Comparison of ENCODE assay signal across 8 cellular contexts in genomic region chr11:3840870-3841425, GRCh38. TPM values are rescaled to one million over a fixed set of nuclear protein-coding genes. Genes with fewer than 3 reads are reported as not detected.
DNase-seq lines count a peak whose midpoint lies in the region; ATAC-seq and TF ChIP-seq lines count a peak whose summit lies in the region.

Gene RHOG (minus strand): TSS chr11:3840959. CDS start chr11:3828138, 12,821 bp downstream.

- peak within 1 kb of the TSS; percentile 81 for H3K9ac ChIP-seq in muscle layer of colon (ENCODE audit: low read length)

- 1% methylated on average over 13 of the region's 42 CpGs for WGBS in esophagus muscularis mucosa

- no peaks in the 10 kb centered on the region for H3K36me3 Mint-ChIP-seq in type B pancreatic cell

- H3K4me1 ChIP-seq in esophagus muscularis mucosa, result peaks cover 37 to 54% (median 45%) of the 10 kb centered on the region in 4 donors
- peaks cover 40% of the 10 kb centered on the region for H3K4me1 ChIP-seq in muscle layer of colon (ENCODE audit: insufficient read depth, low read length)

- peak; percentile 82 for DNase-seq in Ammon's horn (ENCODE audit: low spot score)
- DNase-seq in NCI-H345 (lab: John Stamatoyannopoulos, UW), result peak; percentile 71
- DNase-seq in esophagus muscularis mucosa (ENCODE audit: extremely low spot score), result peak; percentile 95
- peak; percentile 78 for DNase-seq in type B pancreatic cell (ENCODE audit: extremely low spot score, unreplicated experiment)

- peak within 1 kb of the TSS; percentile 81 for H3K27ac Mint-ChIP-seq in type B pancreatic cell

- TF ChIP-seq EP300 in esophagus muscularis mucosa (IDR thresholded peaks at IDR 0.05), result no peak

- H3K27me3 ChIP-seq in esophagus muscularis mucosa (no peaks in the 10 kb centered on the region), muscle layer of colon (ENCODE audit: control insufficient read depth in 1 of 2, insufficient read depth in 2 of 2, low read length in 2 of 2) (no peaks in the 10 kb centered on the region)

- H3K4me3 ChIP-seq in esophagus muscularis mucosa, result peak within 1 kb of the TSS; percentile 89 to 99 (median 91)
- H3K4me3 ChIP-seq in muscle layer of colon (ENCODE audit: low read depth in 1 of 2, low read length in 2 of 2), result peak within 1 kb of the TSS; percentile 87 to 95

- H3K9me3 Mint-ChIP-seq in type B pancreatic cell, result no peaks in the 10 kb centered on the region

- no peak for TF ChIP-seq CTCF in esophagus muscularis mucosa (IDR thresholded peaks at IDR 0.05)
- TF ChIP-seq CTCF in type B pancreatic cell (conservative IDR thresholded peaks at IDR 0.05), result no peak

- peak within 1 kb of the TSS; percentile 90 for H3K4me3 Mint-ChIP-seq in type B pancreatic cell

- H3K36me3 ChIP-seq in esophagus muscularis mucosa (no peaks in the 10 kb centered on the region), muscle layer of colon (ENCODE audit: insufficient read depth, low read length) (no peaks in the 10 kb centered on the region)

- no peak for TF ChIP-seq POLR2A in esophagus muscularis mucosa (IDR thresholded peaks at IDR 0.05; ENCODE audit: low read depth)

- H3K27me3 Mint-ChIP-seq in type B pancreatic cell, result no peaks in the 10 kb centered on the region

- H3K9me3 ChIP-seq in esophagus muscularis mucosa (no peaks in the 10 kb centered on the region), muscle layer of colon (ENCODE audit: low read length) (no peaks in the 10 kb centered on the region)

- POLR2A ChIA-PET in activated CD8-positive, alpha-beta memory T cell treated with anti-CD3 and anti-CD28 coated beads for 36 hours (lab: Charles Lee), result interaction anchor here (0.6 to 2.7 kb wide), 15 partner anchors 9 to 254 kb away, joined by 3 to 63 read pairs (median 5); partner anchors contain the start of genes NUP98, RRM1 and STIM1

- peaks cover 25% of the 10 kb centered on the region for H3K4me1 Mint-ChIP-seq in type B pancreatic cell (ENCODE audit: unreplicated experiment)

- ATAC-seq in GM18520 (IDR thresholded peaks at IDR 0.05; ENCODE audit: unreplicated experiment) (peak; percentile 34), HG02981 (IDR thresholded peaks at IDR 0.05; ENCODE audit: unreplicated experiment) (peak; percentile 26)

- H3K27ac ChIP-seq in esophagus muscularis mucosa (replicated peaks in 1 of 4) (peak within 1 kb of the TSS; percentile 90 to 98 (median 98)), muscle layer of colon (ENCODE audit: low read depth, low read length) (peak within 1 kb of the TSS; percentile 93)

- CTCF ChIA-PET in activated CD8-positive, alpha-beta memory T cell treated with anti-CD3 and anti-CD28 coated beads for 36 hours (lab: Charles Lee), result interaction anchor here (0.5 to 7.2 kb wide), 17 partner anchors 9 to 346 kb away, joined by 3 to 74 read pairs (median 4); partner anchors contain the start of gene STIM1

- intact Hi-C loops in esophagus muscularis mucosa (cut with DNase I), result no loop called here

RNA-seq across cellular contexts. Expression of gene RHOG, which starts in this region (rescaled TPM):
- total RNA-seq in activated CD8-positive, alpha-beta memory T cell treated with anti-CD3 and anti-CD28 coated beads for 36 hours, result 100 to 1,000 TPM; 188 to 190 TPM
- total RNA-seq in esophagus muscularis mucosa, result 10 to 100 TPM; 53.6 to 75.5 (median 59.4) TPM
- total RNA-seq in type B pancreatic cell (ENCODE audit: low replicate concordance), result 30.8 and 42.9 TPM in 2 replicates

Comparison
In these comparisons a context has a peak if more than half of its experiments do, and no peak if none do; other contexts are left out.
1. Peak in every context shown above with its lines: DNase-seq, ATAC-seq, H3K4me3 ChIP-seq and H3K27ac ChIP-seq.